Comparison of ENCODE assay signal across 2 cellular contexts in the genomic region with DNA sequence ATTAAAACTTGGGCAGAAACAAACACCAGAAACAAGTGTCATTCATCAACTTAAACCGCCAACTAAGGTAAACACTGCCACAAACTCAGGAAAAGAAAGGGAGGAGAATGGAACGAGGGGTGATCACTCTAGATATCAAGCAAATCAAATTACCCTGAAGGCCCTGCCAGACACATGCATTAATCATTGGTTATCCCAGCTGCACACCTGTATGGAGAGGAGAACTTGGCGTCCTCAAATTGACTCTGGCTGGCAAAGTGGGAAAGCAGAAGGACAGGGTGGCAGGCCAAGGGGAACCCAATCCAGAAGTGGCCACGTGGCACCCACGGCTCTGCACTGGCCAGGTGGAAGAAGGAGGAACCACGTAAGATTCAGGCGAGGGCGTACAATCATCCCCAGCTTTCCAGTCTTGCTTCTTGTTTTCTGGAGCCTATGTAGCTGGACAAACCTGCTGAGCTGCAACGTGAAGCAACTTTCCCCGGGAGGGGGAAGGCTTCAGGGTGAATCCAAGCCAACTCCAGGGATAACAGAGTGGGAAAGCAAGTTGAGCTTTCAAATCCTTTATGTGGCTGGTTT.
TF ChIP-seq lines count a peak whose summit lies in the region.

No MANE protein-coding gene starts in this region.

TF ChIP-seq in HEK293, 187 proteins besides CTCF, POLR2A, EP300 and RAD21:
- TF ChIP-seq, protein P1, sequence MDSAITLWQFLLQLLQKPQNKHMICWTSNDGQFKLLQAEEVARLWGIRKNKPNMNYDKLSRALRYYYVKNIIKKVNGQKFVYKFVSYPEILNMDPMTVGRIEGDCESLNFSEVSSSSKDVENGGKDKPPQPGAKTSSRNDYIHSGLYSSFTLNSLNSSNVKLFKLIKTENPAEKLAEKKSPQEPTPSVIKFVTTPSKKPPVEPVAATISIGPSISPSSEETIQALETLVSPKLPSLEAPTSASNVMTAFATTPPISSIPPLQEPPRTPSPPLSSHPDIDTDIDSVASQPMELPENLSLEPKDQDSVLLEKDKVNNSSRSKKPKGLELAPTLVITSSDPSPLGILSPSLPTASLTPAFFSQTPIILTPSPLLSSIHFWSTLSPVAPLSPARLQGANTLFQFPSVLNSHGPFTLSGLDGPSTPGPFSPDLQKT (IDR thresholded peaks at IDR 0.05; ENCODE audit: borderline replicate concordance, low read depth, low read length): no peak
- peak; percentile 93 for TF ChIP-seq WT1 (tag by site-specific recombination; IDR thresholded peaks at IDR 0.05)

TF ChIP-seq in WTC11, 78 proteins besides CTCF, POLR2A, EP300 and RAD21 (continued from another document):
- TF ChIP-seq NR3C1 (CRISPR knock-in tag; conservative IDR thresholded peaks at IDR 0.05; ENCODE audit: low read depth): no peak
TF ChIP-seq in WTC11: peak in this region for 0.
